Comparison of ENCODE assay signal across 19 cellular contexts in genomic region chr19:9883231-9883758, GRCh38. TPM values are rescaled to one million over a fixed set of nuclear protein-coding genes. Genes with fewer than 3 reads are reported as not detected.
DNase-seq lines count a peak whose midpoint lies in the region; ATAC-seq, FAIRE-seq and TF ChIP-seq lines count a peak whose summit lies in the region.
"Had no signal": no experiment of that assay in that cellular context is flagged by ENCODE, and none has a peak within 500 bp of the region (broad histone marks: within the 10 kb centered on the region; RNA-seq: fewer than 3 reads in every experiment).

No MANE protein-coding gene starts in this region.

- TF ChIP-seq POLR2A in Peyer's patch (IDR thresholded peaks at IDR 0.05), result no peak

- DNase-seq in right cardiac atrium (peak in 2 of 3 donors; percentile 14 to 66), right atrium auricular region (ENCODE audit: low spot score) (no peak), PC-3 (peak; percentile 87), urothelium cell line (ENCODE audit: low spot score) (peak; percentile 30), Peyer's patch (no peak)
- DNase-seq in effector CD8-positive, alpha-beta T cell (lab: John Stamatoyannopoulos, UW), result no peak
- DNase-seq: ACHN; activated CD4-positive, alpha-beta T cell treated with anti-CD3 and anti-CD28 coated beads for 36 hours; DND-41; naive thymus-derived CD8-positive, alpha-beta T cell; NCI-H1436 treated with DMSO at 0.1 percent for 48 hours; SIG-M5; spleen had no signal

- intact Hi-C loops in right cardiac atrium (cut with DNase I), result no loop called here
- intact Hi-C loops in PC-3 (cut with micrococcal nuclease), result no loop called here

- H3K4me3 ChIP-seq in right cardiac atrium (ENCODE audit: low read length), result no peak overlapping the region
- no peak overlapping the region for H3K4me3 ChIP-seq in right atrium auricular region
- H3K4me3 ChIP-seq in PC-3 (ENCODE audit: low read length), result no peak overlapping the region
- no peak overlapping the region for H3K4me3 ChIP-seq in Peyer's patch
- H3K4me3 ChIP-seq: spleen, upper lobe of left lung had no signal

- H3K79me2 ChIP-seq in PC-3 (ENCODE audit: low read length), result no peaks in the 10 kb centered on the region

- no peaks in the 10 kb centered on the region for H3F3A ChIP-seq in PC-3 (ENCODE audit: low read length, unreplicated experiment)

- no peaks in the 10 kb centered on the region for H4K20me1 ChIP-seq in PC-3 (ENCODE audit: low read length)

- H3K9me3 ChIP-seq in right cardiac atrium (ENCODE audit: control insufficient read depth, low read length) (no peaks in the 10 kb centered on the region), right atrium auricular region (no peaks in the 10 kb centered on the region), PC-3 (ENCODE audit: low read length) (no peaks in the 10 kb centered on the region), Peyer's patch (no peaks in the 10 kb centered on the region)
- H3K9me3 ChIP-seq: spleen, upper lobe of left lung had no signal

- no peaks in the 10 kb centered on the region for H3K9me2 ChIP-seq in PC-3 (replicated peaks; ENCODE audit: low read length)

- TF ChIP-seq CTCF in right atrium auricular region (IDR thresholded peaks at IDR 0.05), result no peak
- TF ChIP-seq CTCF in PC-3 (conservative IDR thresholded peaks at IDR 0.05; ENCODE audit: low read depth, low read length), result no peak
- TF ChIP-seq CTCF in Peyer's patch (IDR thresholded peaks at IDR 0.05), result no peak

- BruUV-seq in PC-3 (replicated peaks; lab: Mats Ljungman, UMichigan), result no TSS peak

- CTCF ChIA-PET in PC-3 (lab: Charles Lee), result interaction anchor here (0.6 kb wide), 2 partner anchors 25 to 117 kb away, joined by 3 read pairs; no protein-coding TSS in a partner anchor

- WGBS in right cardiac atrium, result 45% methylated on average over 10 of the region's 10 CpGs

- H3K4me2 ChIP-seq in PC-3 (ENCODE audit: low read length), result peak overlapping the region; percentile 42

- H3K27me3 ChIP-seq in right cardiac atrium (ENCODE audit: control insufficient read depth, insufficient read depth) (no peaks in the 10 kb centered on the region), right atrium auricular region (no peaks in the 10 kb centered on the region), PC-3 (ENCODE audit: low read length) (no peaks in the 10 kb centered on the region), Peyer's patch (no peaks in the 10 kb centered on the region)
- H3K27me3 ChIP-seq: upper lobe of left lung had no signal

- H2AFZ ChIP-seq in PC-3 (ENCODE audit: low read length), result no peak overlapping the region

- no peak overlapping the region for H3K27ac ChIP-seq in right cardiac atrium (ENCODE audit: low read length)
- H3K27ac ChIP-seq in right atrium auricular region, result no peak overlapping the region
- H3K27ac ChIP-seq in PC-3 (ENCODE audit: low read length), result peak overlapping the region; percentile 13; the same call in 1 of the 2 replicates
- H3K27ac ChIP-seq in Peyer's patch, result no peak overlapping the region
- H3K27ac ChIP-seq: HL-60, spleen, upper lobe of left lung had no signal

- POLR2A ChIA-PET in PC-3 (lab: Charles Lee; ENCODE audit: unreplicated experiment), result no interaction called here

- FAIRE-seq in urothelium cell line (lab: Jason Lieb, UNC), result no peak
- FAIRE-seq: GM18507, islet of Langerhans had no signal

- no peak overlapping the region for H3K9ac ChIP-seq in PC-3 (ENCODE audit: low read length)

- H3K4me1 ChIP-seq in right cardiac atrium (ENCODE audit: control insufficient read depth, insufficient read depth, low read length) (peaks cover 2% of the 10 kb centered on the region), right atrium auricular region (no peaks in the 10 kb centered on the region), PC-3 (ENCODE audit: insufficient read depth, low read length) (peaks cover 12% of the 10 kb centered on the region), Peyer's patch (no peaks in the 10 kb centered on the region)
- H3K4me1 ChIP-seq: upper lobe of left lung had no signal

- ATAC-seq in right cardiac atrium (peak in 1 of 2 donors; percentile 43), PC-3 (peak; percentile 72), esophagus mucosa (peak; percentile 31), GM21528 (IDR thresholded peaks at IDR 0.05; ENCODE audit: low FRiP score, unreplicated experiment) (no peak)
- ATAC-seq: activated CD4-positive, alpha-beta T cell treated with anti-CD3 and anti-CD28 coated beads for 36 hours; naive thymus-derived CD8-positive, alpha-beta T cell had no signal

- H3K36me3 ChIP-seq in right atrium auricular region (no peaks in the 10 kb centered on the region), PC-3 (ENCODE audit: low read depth, low read length) (no peaks in the 10 kb centered on the region), Peyer's patch (no peaks in the 10 kb centered on the region)
- H3K36me3 ChIP-seq: spleen, upper lobe of left lung had no signal

RNA-seq across cellular contexts. Expression of gene PIN1, which starts 48.2 kb away (rescaled TPM):
- 10 to 100 TPM; 81.9 to 98.2 (median 90.2) TPM for total RNA-seq in right cardiac atrium
- polyA plus RNA-seq in right cardiac atrium, result 113 TPM
- total RNA-seq in right atrium auricular region, result 100 to 1,000 TPM; 111 to 125 TPM
- 314 and 349 TPM in 2 replicates for total RNA-seq in PC-3 (2014; rRNA removed)
- total RNA-seq in esophagus mucosa, result 54.4 TPM
- 10 to 100 TPM; 35.7 to 89.1 (median 61.1) TPM for total RNA-seq in Peyer's patch

RNA-seq across cellular contexts. Expression of gene OLFM2, which starts 53.0 kb away (rescaled TPM):
- total RNA-seq in right cardiac atrium (1 to 10 TPM; 5.9 to 9.2 (median 7.4) TPM), right atrium auricular region (1 to 10 TPM; 1.4 to 3.5 TPM), PC-3 (2014; rRNA removed) (1.6 and 1.7 TPM in 2 replicates), esophagus mucosa (5.1 TPM), Peyer's patch (1 to 10 TPM in 3 of 4 donors, not detected in 1; 1.1 to 5.3 (median 2.1) TPM)
- polyA plus RNA-seq in right cardiac atrium, result 15.9 TPM

RNA-seq across cellular contexts. Expression of gene UBL5, which starts 55.6 kb away (rescaled TPM):
- total RNA-seq in right cardiac atrium (100 to 1,000 TPM; 439 to 544 (median 471) TPM), right atrium auricular region (100 to 1,000 TPM; 677 to 684 TPM), PC-3 (2014; rRNA removed) (521 and 599 TPM in 2 replicates), esophagus mucosa (297 TPM), Peyer's patch (100 to 1,000 TPM; 177 to 258 (median 207) TPM)
- 1,516 TPM for polyA plus RNA-seq in right cardiac atrium

Comparison
In these comparisons a context has a peak if more than half of its experiments do, and no peak if none do; other contexts are left out.
1. DNase-seq: peak in right cardiac atrium (2 of 3), PC-3 (single experiment) and urothelium cell line (single experiment); none in right atrium auricular region (single experiment), Peyer's patch (0 of 3) and effector CD8-positive, alpha-beta T cell (single experiment).